8 cellular contexts compared by ENCODE assay signal in the genomic region with DNA sequence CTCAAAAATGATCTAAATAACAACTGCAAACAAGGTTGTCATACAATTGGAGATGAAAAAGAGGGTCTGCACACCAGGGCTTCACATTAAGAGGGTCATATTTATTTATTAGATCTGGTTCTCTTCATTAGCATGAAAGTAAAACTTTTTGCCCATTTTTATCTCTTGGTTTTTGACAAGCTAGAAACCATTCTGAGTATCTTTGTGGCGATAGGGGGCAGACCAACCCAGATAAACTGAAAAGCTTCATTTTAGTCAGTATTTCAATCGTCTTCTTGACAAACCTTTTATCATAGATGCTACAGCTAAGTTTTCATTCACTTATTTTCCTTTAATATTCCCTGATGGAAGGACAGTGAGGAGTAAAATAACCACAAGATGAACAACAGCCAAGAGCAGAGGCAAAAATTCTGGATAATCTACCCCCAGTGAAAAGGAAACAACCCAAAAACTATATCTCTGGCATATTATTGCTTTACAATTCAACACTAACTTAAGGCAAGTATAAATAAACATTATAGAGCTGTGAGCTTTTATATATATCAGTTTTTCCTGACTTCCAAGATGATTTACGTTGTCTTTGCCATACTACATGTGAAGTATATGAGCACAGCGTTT. TPM values are rescaled to one million over a fixed set of nuclear protein-coding genes. Genes with fewer than 3 reads are reported as not detected.
DNase-seq lines count a peak whose midpoint lies in the region; ATAC-seq, FAIRE-seq and TF ChIP-seq lines count a peak whose summit lies in the region.

No MANE protein-coding gene starts in this region.

- ATAC-seq in heart left ventricle (no peak), left ventricle myocardium superior (no peak), pancreas (peak in 2 of 4 donors; percentile 36 to 62), GM19324 (IDR thresholded peaks at IDR 0.05; ENCODE audit: low FRiP score, unreplicated experiment) (no peak)

- 32 to 57% (median 50%) methylated on average over 4 of the region's 4 CpGs for WGBS in heart left ventricle, 4 donors
- WGBS in pancreas, 2 donors: 37 to 42% methylated on average over 4 of the region's 4 CpGs

- FAIRE-seq in pancreas (lab: Jason Lieb, UNC): no peak

- TF ChIP-seq CTCF in heart left ventricle (IDR thresholded peaks at IDR 0.05) (peak in 10 of 12 donors; percentile 30 to 60 (median 42)), dorsolateral prefrontal cortex (IDR thresholded peaks at IDR 0.05 in 54 of 56, conservative IDR thresholded peaks at IDR 0.05 in 2 of 56; ENCODE audit: low read depth in 1 of 56, partially characterized antibody in 56 of 56) (peak; percentile 40 to 88 (median 68)), pancreas (IDR thresholded peaks at IDR 0.05) (peak in 3 of 4 donors; percentile 7 to 33 (median 11))

- no peaks in the 10 kb centered on the region for H3K27me3 ChIP-seq in heart left ventricle
- H3K27me3 ChIP-seq in dorsolateral prefrontal cortex: no peaks in the 10 kb centered on the region
- no peaks in the 10 kb centered on the region for H3K27me3 ChIP-seq in pancreas

- H3K36me3 ChIP-seq in heart left ventricle (no peaks in the 10 kb centered on the region), pancreas (no peaks in the 10 kb centered on the region)

- no peaks in the 10 kb centered on the region for H3K4me1 ChIP-seq in heart left ventricle
- no peaks in the 10 kb centered on the region for H3K4me1 ChIP-seq in pancreas

- DNase-seq in heart left ventricle (no peak), left ventricle myocardium superior (no peak), T-helper 2 cell (peak in 4 of 5 experiments; percentile 14 to 64 (median 28)), dorsolateral prefrontal cortex (peak in 3 of 10 donors; percentile 34 to 70 (median 41)), pancreas (peak in 1 of 6 donors; percentile 13), GF-D8 (lab: John Stamatoyannopoulos, UW) (no peak), NCI-H2107 (lab: John Stamatoyannopoulos, UW) (no peak)

- H3K9me3 ChIP-seq in heart left ventricle (no peaks in the 10 kb centered on the region), pancreas (no peaks in the 10 kb centered on the region)

- no peak overlapping the region for H3K27ac ChIP-seq in heart left ventricle
- peak overlapping the region in 40 of 59 donors; percentile 5 to 78 (median 51) for H3K27ac ChIP-seq in dorsolateral prefrontal cortex
- H3K27ac ChIP-seq in pancreas: no peak overlapping the region

- intact Hi-C loops in heart left ventricle (cut with DNase I) (loop anchor here in 3 of 10 donors (10.0 kb wide), 3 partner anchors 669 to 879 kb away; a partner anchor contains a TSS), left ventricle myocardium superior (cut with micrococcal nuclease) (no loop called here), dorsolateral prefrontal cortex (cut with DNase I) (loop anchor here (5.0 to 10.0 kb wide), 4 partner anchors 129 to 869 kb away; a partner anchor contains a TSS), pancreas (cut with DNase I) (no loop called here)

- H3K4me3 ChIP-seq in heart left ventricle (no peak overlapping the region), dorsolateral prefrontal cortex (peak overlapping the region in 4 of 59 donors; percentile 2 to 42 (median 20)), pancreas (no peak overlapping the region)

- no peak for TF ChIP-seq POLR2A in heart left ventricle (IDR thresholded peaks at IDR 0.05)

RNA-seq across cellular contexts. Expression of a gene that starts 45.2 kb away (rescaled TPM):
- total RNA-seq in heart left ventricle (1 to 10 TPM in 1 of 9 donors, under 1 TPM in 3, not detected in 5; 0.14 to 2.3 (median 0.58) TPM), left ventricle myocardium superior (0.37 TPM), dorsolateral prefrontal cortex (10 to 100 TPM in 7 of 120 experiments, 1 to 10 TPM in 111, under 1 TPM in 2; 0.62 to 14.0 (median 5.6) TPM), pancreas (under 1 TPM; 0.09 to 0.70 (median 0.28) TPM)
- polyA plus RNA-seq in heart left ventricle (under 1 TPM in 1 of 2 donors, not detected in 1; 0.01 TPM), pancreas (under 1 TPM in 1 of 2 donors, not detected in 1; 0.05 TPM)

Comparison
In these comparisons a context has a peak if more than half of its experiments do, and no peak if none do; other contexts are left out.
1. DNase-seq: peak in T-helper 2 cell (4 of 5); none in heart left ventricle (0 of 5), left ventricle myocardium superior (single experiment), GF-D8 (single experiment) and NCI-H2107 (single experiment).
2. H3K27ac ChIP-seq: peak in dorsolateral prefrontal cortex (40 of 59); none in heart left ventricle (0 of 12) and pancreas (0 of 4).
3. CTCF ChIP-seq: peak in every context shown above with its lines; median percentile 68 in dorsolateral prefrontal cortex; 42 in heart left ventricle; 11 in pancreas.
4. intact Hi-C loops: an anchor here in dorsolateral prefrontal cortex (5.0 to 10.0 kb wide); none called in left ventricle myocardium superior and pancreas.